26 cellular contexts compared by ENCODE assay signal in the genomic region with DNA sequence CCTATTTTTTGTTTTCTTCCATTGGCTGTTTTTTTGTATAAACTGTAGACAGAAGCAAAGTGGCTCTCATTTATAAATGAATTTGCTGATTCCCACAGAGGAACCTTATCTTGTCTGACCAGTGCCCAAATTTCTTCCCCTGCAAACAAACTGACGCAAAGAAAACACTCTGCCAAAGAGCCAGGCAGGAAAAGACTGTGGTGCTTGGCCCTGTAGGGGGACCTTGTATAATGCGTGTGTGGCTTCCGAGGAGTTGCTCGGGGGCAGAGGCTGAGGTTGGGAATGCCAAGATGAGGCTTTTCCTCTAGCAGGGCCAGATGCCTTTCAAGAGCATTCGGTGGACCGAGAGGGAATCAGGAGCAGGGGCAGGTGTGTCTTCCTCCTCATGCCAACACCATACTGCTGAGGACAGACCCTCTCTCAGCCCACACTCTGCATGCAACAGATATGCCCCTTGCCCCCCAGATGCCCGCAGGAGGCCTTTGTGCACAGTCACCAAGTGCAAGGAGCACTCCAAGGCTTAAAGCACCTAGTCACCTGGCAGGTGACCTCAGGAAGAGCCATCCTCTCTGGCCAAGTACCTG.
"Had no signal": no experiment of that assay in that cellular context is flagged by ENCODE, and none has a peak within 500 bp of the region (broad histone marks: within the 10 kb centered on the region; RNA-seq: fewer than 3 reads in every experiment).

No MANE protein-coding gene starts in this region.

- H3K36me3 ChIP-seq: cardiac muscle cell, MG63 had no signal

- H3K4me3 Mint-ChIP-seq: activated CD4-positive, alpha-beta memory T cell treated with anti-CD3 and anti-CD28 coated beads, Interleukin-2, amount 10 ng/mL, durations not matched to agents 7 days and 5 days; activated naive CD4-positive, alpha-beta T cell treated with anti-CD3 and anti-CD28 coated beads for 36 hours; activated naive CD8-positive, alpha-beta T cell; activated T-helper 17 cell treated with anti-CD3 and anti-CD28 coated beads, Interleukin-2, amount 50 U/mL, for 72 hours; brain; T-helper 17 cell had no signal

- H3K27me3 ChIP-seq: cardiac muscle cell, MG63 had no signal

- ATAC-seq: activated T-helper 17 cell treated with anti-CD3 and anti-CD28 coated beads, Interleukin-2, amount 50 U/mL, for 72 hours; PC-3; T-helper 17 cell had no signal

- H3K4me1 Mint-ChIP-seq: activated CD4-positive, alpha-beta memory T cell treated with anti-CD3 and anti-CD28 coated beads, Interleukin-2, amount 10 ng/mL, durations not matched to agents 7 days and 5 days; activated T-helper 17 cell treated with anti-CD3 and anti-CD28 coated beads, Interleukin-2, amount 50 U/mL, for 72 hours; brain; T-helper 17 cell had no signal

- H3K9me3 ChIP-seq: MG63 had no signal

- H3K9me3 Mint-ChIP-seq: activated CD4-positive, alpha-beta memory T cell treated with anti-CD3 and anti-CD28 coated beads, Interleukin-2, amount 10 ng/mL, durations not matched to agents 7 days and 5 days; activated naive CD4-positive, alpha-beta T cell treated with anti-CD3 and anti-CD28 coated beads for 36 hours; activated T-helper 17 cell treated with anti-CD3 and anti-CD28 coated beads, Interleukin-2, amount 50 U/mL, for 72 hours; brain had no signal

- H3K27ac ChIP-seq: cardiac muscle cell had no signal

- H3K4me3 ChIP-seq: cardiac muscle cell, MG63 had no signal

- DNase-seq: activated CD4-positive, alpha-beta memory T cell treated with anti-CD3 and anti-CD28 coated beads, Interleukin-2, amount 10 ng/mL, durations not matched to agents 7 days and 5 days; activated CD4-positive, alpha-beta T cell treated with anti-CD3 and anti-CD28 coated beads, Interleukin-2, amount 50 U/mL, for 1 hour; activated CD4-positive, CD25-positive, alpha-beta regulatory T cell; activated gamma-delta T cell; activated naive CD4-positive, alpha-beta T cell treated with anti-CD3 and anti-CD28 coated beads for 36 hours; activated T-cell treated with anti-CD3 and anti-CD28 coated beads for 4 hours; activated T-cell treated with anti-CD3 and anti-CD28 coated beads, Interleukin-2, amount 50 U/mL, for 48 hours; amygdala; MG63; MV-4-11; NCI-H1092 treated with DMSO at 0.1 percent for 48 hours; NCI-H1417 treated with DMSO at 0.1 percent for 48 hours; NCI-H1694; NCI-H2029; NCI-H2107; NCI-H2171 treated with DMSO at 0.1 percent for 48 hours; NCI-H226; NCI-H510A; PC-3; SIG-M5; T-helper 17 cell; T1000 had no signal

- H3K36me3 Mint-ChIP-seq: activated naive CD8-positive, alpha-beta T cell had no signal

- H3K27me3 Mint-ChIP-seq: activated naive CD8-positive, alpha-beta T cell; activated T-helper 17 cell treated with anti-CD3 and anti-CD28 coated beads, Interleukin-2, amount 50 U/mL, for 72 hours had no signal

- H3K27ac Mint-ChIP-seq: activated CD4-positive, alpha-beta memory T cell treated with anti-CD3 and anti-CD28 coated beads, Interleukin-2, amount 10 ng/mL, durations not matched to agents 7 days and 5 days; activated naive CD4-positive, alpha-beta T cell treated with anti-CD3 and anti-CD28 coated beads for 36 hours; activated naive CD8-positive, alpha-beta T cell; activated T-helper 17 cell treated with anti-CD3 and anti-CD28 coated beads, Interleukin-2, amount 50 U/mL, for 72 hours; brain; T-helper 17 cell had no signal
